In genomic region chr11:104124979-104125378, GRCh38 we compare ENCODE assay signal across 18 cellular contexts. TPM values are rescaled to one million over a fixed set of nuclear protein-coding genes. Genes with fewer than 3 reads are reported as not detected.
DNase-seq lines count a peak whose midpoint lies in the region; ATAC-seq, FAIRE-seq and TF ChIP-seq lines count a peak whose summit lies in the region.
"Had no signal": no experiment of that assay in that cellular context is flagged by ENCODE, and none has a peak within 500 bp of the region (broad histone marks: within the 10 kb centered on the region; RNA-seq: fewer than 3 reads in every experiment).

No MANE protein-coding gene starts in this region.

- H3K79me2 ChIP-seq in GM12878 (ENCODE audit: control insufficient read depth, insufficient read depth, low read length) = no peaks in the 10 kb centered on the region

- no peak overlapping the region for H3K27ac ChIP-seq in GM12878 (ENCODE audit: control insufficient read depth, insufficient read depth)
- H3K27ac ChIP-seq: transverse colon had no signal

- TF ChIP-seq CTCF in GM12878 (IDR thresholded peaks at IDR 0.05 in 2 of 3, conservative IDR thresholded peaks at IDR 0.05 in 1 of 3; ENCODE audit: control insufficient read depth in 2 of 3, extremely low read depth in 1 of 3, insufficient read depth in 1 of 3, low read depth in 3 of 3, low read length in 3 of 3) = no peak

- CTCF ChIA-PET in GM12878 (lab: Yijun Ruan, JAX) = no interaction called here

- in situ Hi-C loops in GM12878 (cut with MboI) = no loop called here

- ATAC-seq in GM18907 (IDR thresholded peaks at IDR 0.05; ENCODE audit: unreplicated experiment) = peak; percentile 88
- peak; percentile 59 for ATAC-seq in GM21528 (IDR thresholded peaks at IDR 0.05; ENCODE audit: low FRiP score, unreplicated experiment)
- peak; percentile 74 for ATAC-seq in HG03060 (IDR thresholded peaks at IDR 0.05; ENCODE audit: low read depth, unreplicated experiment)
- ATAC-seq in GM12878 = peak; percentile 60
- ATAC-seq in HG03521 (IDR thresholded peaks at IDR 0.05; ENCODE audit: unreplicated experiment) = no peak
- ATAC-seq: effector memory CD8-positive, alpha-beta T cell had no signal

- TF ChIP-seq RAD21 in GM12878 (IDR thresholded peaks at IDR 0.05; ENCODE audit: insufficient read depth, low read depth, low read length) = no peak

- TF ChIP-seq EP300 in GM12878 (IDR thresholded peaks at IDR 0.05; ENCODE audit: borderline replicate concordance in 1 of 2, control insufficient read depth in 1 of 2, low read depth in 2 of 2, low read length in 2 of 2) = no peak

- no peak overlapping the region for H2AFZ ChIP-seq in GM12878 (ENCODE audit: control insufficient read depth, low read depth, low read length)

- SMC1A ChIA-PET in GM12878 (lab: Charles Lee; ENCODE audit: uncharacterized antibody, unreplicated experiment) = interaction anchor here (0.7 to 1.4 kb wide), 6 partner anchors 21 to 442 kb away, joined by 3 to 4 read pairs (median 3); no protein-coding TSS in a partner anchor

- H3K27me3 ChIP-seq in GM12878 (replicated peaks in 1 of 2; ENCODE audit: control insufficient read depth in 2 of 2, insufficient read depth in 2 of 2, low read length in 1 of 2) = no peaks in the 10 kb centered on the region; a peak in 1 of 4 replicates
- H3K27me3 ChIP-seq: transverse colon had no signal

- intact Hi-C loops in GM12878 (cut with micrococcal nuclease; ENCODE audit: unreplicated experiment) = no loop called here

- no peaks in the 10 kb centered on the region for H3K36me3 ChIP-seq in GM12878 (ENCODE audit: control insufficient read depth in 2 of 2, insufficient read depth in 2 of 2, low read length in 1 of 2)
- H3K36me3 ChIP-seq: transverse colon had no signal

- no peak for FAIRE-seq in GM12878 (lab: Jason Lieb, UNC)

- peak; percentile 3 for DNase-seq in GM12878 (ENCODE audit: low read depth, low spot score)
- no peak for DNase-seq in mucosa of gallbladder (ENCODE audit: low spot score)
- no peak for DNase-seq in SKM-1 treated with dmso at 0.1 percent for 144 hours (lab: John Stamatoyannopoulos, UW; ENCODE audit: unreplicated experiment)
- no peak for DNase-seq in DMS79 (lab: John Stamatoyannopoulos, UW)
- DNase-seq: DMS79 treated with DMSO at 0.1 percent for 48 hours; effector memory CD8-positive, alpha-beta T cell; mammary epithelial cell; NCI-H1105; NCI-H345; nephron progenitor cell; OCI-M1; retina; T-helper 1 cell; transverse colon had no signal

- H3K4me2 ChIP-seq in GM12878 (ENCODE audit: control insufficient read depth, insufficient read depth) = no peak overlapping the region

- no peaks in the 10 kb centered on the region for H3K4me1 ChIP-seq in GM12878 (ENCODE audit: control insufficient read depth, insufficient read depth, low read length)
- H3K4me1 ChIP-seq: transverse colon had no signal

- WGBS in GM12878 (ENCODE audit: insufficient coverage, insufficient replicate concordance, low lambda C conversion rate, missing lambda C conversion rate) = 25% methylated on average over 1 of the region's 1 CpG

- BruUV-seq in GM12878 (replicated peaks; lab: Mats Ljungman, UMichigan) = no TSS peak

- no peak for TF ChIP-seq POLR2A in GM12878 (IDR thresholded peaks at IDR 0.05; ENCODE audit: low read depth, low read length)

- no peak overlapping the region for H3K9ac ChIP-seq in GM12878 (ENCODE audit: control insufficient read depth, insufficient read depth, low read length)

- RAD21 ChIA-PET in GM12878 (lab: Charles Lee; ENCODE audit: unreplicated experiment) = interaction anchor here (0.9 kb wide), 1 partner anchor 23 kb away, joined by 3 read pairs; no protein-coding TSS in a partner anchor

- H4K20me1 ChIP-seq in GM12878 (ENCODE audit: control insufficient read depth, insufficient read depth) = no peaks in the 10 kb centered on the region

- POLR2A ChIA-PET in GM12878 (lab: Charles Lee) = interaction anchor here (0.6 kb wide), 1 partner anchor 64 kb away, joined by 4 read pairs; no protein-coding TSS in a partner anchor

- H3K9me3 ChIP-seq in GM12878 (replicated peaks; ENCODE audit: control insufficient read depth, insufficient read depth, low read length) = no peaks in the 10 kb centered on the region
- H3K9me3 ChIP-seq: transverse colon had no signal

- H3K4me3 ChIP-seq in GM12878 = no peak overlapping the region
- H3K4me3 ChIP-seq: transverse colon had no signal

TF ChIP-seq in GM12878, 131 proteins besides CTCF, POLR2A, EP300 and RAD21 (continues in another document):
- TF ChIP-seq PAX8 (IDR thresholded peaks at IDR 0.05) = no peak
- TF ChIP-seq ZNF622 (IDR thresholded peaks at IDR 0.05) = no peak
- no peak for TF ChIP-seq CBX5 (IDR thresholded peaks at IDR 0.05; ENCODE audit: low read depth)
- TF ChIP-seq NRF1 (conservative IDR thresholded peaks at IDR 0.05; ENCODE audit: low read depth, low read length) = no peak
- TF ChIP-seq RUNX3 (IDR thresholded peaks at IDR 0.05; ENCODE audit: low read length) = no peak
- TF ChIP-seq BCL11A (IDR thresholded peaks at IDR 0.05; ENCODE audit: low read depth, low read length) = no peak
- TF ChIP-seq IRF3 (IDR thresholded peaks at IDR 0.05) = no peak
- TF ChIP-seq NBN (IDR thresholded peaks at IDR 0.05) = no peak
- no peak for TF ChIP-seq EED (IDR thresholded peaks at IDR 0.05; ENCODE audit: low read depth)
- TF ChIP-seq POLR2AphosphoS5 (IDR thresholded peaks at IDR 0.05; ENCODE audit: low read length) = no peak
- no peak for TF ChIP-seq ZSCAN29 (IDR thresholded peaks at IDR 0.05)
- TF ChIP-seq, protein P1, sequence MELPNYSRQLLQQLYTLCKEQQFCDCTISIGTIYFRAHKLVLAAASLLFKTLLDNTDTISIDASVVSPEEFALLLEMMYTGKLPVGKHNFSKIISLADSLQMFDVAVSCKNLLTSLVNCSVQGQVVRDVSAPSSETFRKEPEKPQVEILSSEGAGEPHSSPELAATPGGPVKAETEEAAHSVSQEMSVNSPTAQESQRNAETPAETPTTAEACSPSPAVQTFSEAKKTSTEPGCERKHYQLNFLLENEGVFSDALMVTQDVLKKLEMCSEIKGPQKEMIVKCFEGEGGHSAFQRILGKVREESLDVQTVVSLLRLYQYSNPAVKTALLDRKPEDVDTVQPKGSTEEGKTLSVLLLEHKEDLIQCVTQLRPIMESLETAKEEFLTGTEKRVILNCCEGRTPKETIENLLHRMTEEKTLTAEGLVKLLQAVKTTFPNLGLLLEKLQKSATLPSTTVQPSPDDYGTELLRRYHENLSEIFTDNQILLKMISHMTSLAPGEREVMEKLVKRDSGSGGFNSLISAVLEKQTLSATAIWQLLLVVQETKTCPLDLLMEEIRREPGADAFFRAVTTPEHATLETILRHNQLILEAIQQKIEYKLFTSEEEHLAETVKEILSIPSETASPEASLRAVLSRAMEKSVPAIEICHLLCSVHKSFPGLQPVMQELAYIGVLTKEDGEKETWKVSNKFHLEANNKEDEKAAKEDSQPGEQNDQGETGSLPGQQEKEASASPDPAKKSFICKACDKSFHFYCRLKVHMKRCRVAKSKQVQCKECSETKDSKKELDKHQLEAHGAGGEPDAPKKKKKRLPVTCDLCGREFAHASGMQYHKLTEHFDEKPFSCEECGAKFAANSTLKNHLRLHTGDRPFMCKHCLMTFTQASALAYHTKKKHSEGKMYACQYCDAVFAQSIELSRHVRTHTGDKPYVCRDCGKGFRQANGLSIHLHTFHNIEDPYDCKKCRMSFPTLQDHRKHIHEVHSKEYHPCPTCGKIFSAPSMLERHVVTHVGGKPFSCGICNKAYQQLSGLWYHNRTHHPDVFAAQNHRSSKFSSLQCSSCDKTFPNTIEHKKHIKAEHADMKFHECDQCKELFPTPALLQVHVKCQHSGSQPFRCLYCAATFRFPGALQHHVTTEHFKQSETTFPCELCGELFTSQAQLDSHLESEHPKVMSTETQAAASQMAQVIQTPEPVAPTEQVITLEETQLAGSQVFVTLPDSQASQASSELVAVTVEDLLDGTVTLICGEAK (IDR thresholded peaks at IDR 0.05; ENCODE audit: borderline replicate concordance) = no peak
- no peak for TF ChIP-seq SIX5 (IDR thresholded peaks at IDR 0.05; ENCODE audit: low read depth, low read length, severe bottlenecking)

RNA-seq across cellular contexts. Expression of gene PDGFD, which starts 39.0 kb away (rescaled TPM):
- not detected in 2 replicates for total RNA-seq in GM12878 (2013; cell fraction: nucleolus; rRNA removed)
- not detected in 2 replicates for total RNA-seq in GM12878 (2014; rRNA removed)
- total RNA-seq in GM12878 (2014; rRNA removed; fragmentation: Illumina TruSeq; extraction: Trizol) = not detected in 2 replicates
- 0.08 and 0.13 TPM in 2 replicates for total RNA-seq in GM12878 (2021)
- not detected for polyA plus RNA-seq in GM12878 (2011; ENCODE audit: low read depth)
- 0.05 TPM in 1 of 2 replicates, not detected in the other for polyA plus RNA-seq in GM12878 (2011; rRNA removed)
- not detected in 2 replicates for polyA plus RNA-seq in GM12878 (2011; cell fraction: cytosol; rRNA removed)
- not detected in 2 replicates for polyA plus RNA-seq in GM12878 (2011; cell fraction: nucleus; rRNA removed)
- 0.04 and 0.05 TPM in 2 replicates for polyA plus RNA-seq in GM12878 (2012)
- not detected in 2 replicates for polyA plus RNA-seq in GM12878 (2014; fragmentation: Illumina TruSeq; extraction: Trizol)
- not detected for polyA plus RNA-seq in GM12878 (2014; fragmentation: Nextera tagmentation; extraction: Ambion mirVana)
- polyA plus RNA-seq in GM12878 (2014; rRNA removed) = not detected in 2 replicates
- not detected for polyA plus RNA-seq in GM12878 (2016; fragmentation: Nextera tagmentation; extraction: Ambion mirVana)
- not detected in 2 replicates for polyA minus RNA-seq in GM12878 (2011; rRNA and poly(A)+ RNA removed)
- polyA minus RNA-seq in GM12878 (2011; cell fraction: cytosol; rRNA and poly(A)+ RNA removed) = not detected in 2 replicates
- polyA minus RNA-seq in GM12878 (2011; cell fraction: nucleus; rRNA and poly(A)+ RNA removed) = not detected in 2 replicates
- total RNA-seq in mucosa of gallbladder = 37.6 TPM

Comparison
In these comparisons a context has a peak if more than half of its experiments do, and no peak if none do; other contexts are left out.
1. RNA of gene PDGFD, which starts 39.0 kb away (total RNA-seq): 37.6 TPM in mucosa of gallbladder (single experiment); 0.08 to 0.13 TPM in GM12878; every median in the first group is over 10 times any median in the second.